In the genomic region with DNA sequence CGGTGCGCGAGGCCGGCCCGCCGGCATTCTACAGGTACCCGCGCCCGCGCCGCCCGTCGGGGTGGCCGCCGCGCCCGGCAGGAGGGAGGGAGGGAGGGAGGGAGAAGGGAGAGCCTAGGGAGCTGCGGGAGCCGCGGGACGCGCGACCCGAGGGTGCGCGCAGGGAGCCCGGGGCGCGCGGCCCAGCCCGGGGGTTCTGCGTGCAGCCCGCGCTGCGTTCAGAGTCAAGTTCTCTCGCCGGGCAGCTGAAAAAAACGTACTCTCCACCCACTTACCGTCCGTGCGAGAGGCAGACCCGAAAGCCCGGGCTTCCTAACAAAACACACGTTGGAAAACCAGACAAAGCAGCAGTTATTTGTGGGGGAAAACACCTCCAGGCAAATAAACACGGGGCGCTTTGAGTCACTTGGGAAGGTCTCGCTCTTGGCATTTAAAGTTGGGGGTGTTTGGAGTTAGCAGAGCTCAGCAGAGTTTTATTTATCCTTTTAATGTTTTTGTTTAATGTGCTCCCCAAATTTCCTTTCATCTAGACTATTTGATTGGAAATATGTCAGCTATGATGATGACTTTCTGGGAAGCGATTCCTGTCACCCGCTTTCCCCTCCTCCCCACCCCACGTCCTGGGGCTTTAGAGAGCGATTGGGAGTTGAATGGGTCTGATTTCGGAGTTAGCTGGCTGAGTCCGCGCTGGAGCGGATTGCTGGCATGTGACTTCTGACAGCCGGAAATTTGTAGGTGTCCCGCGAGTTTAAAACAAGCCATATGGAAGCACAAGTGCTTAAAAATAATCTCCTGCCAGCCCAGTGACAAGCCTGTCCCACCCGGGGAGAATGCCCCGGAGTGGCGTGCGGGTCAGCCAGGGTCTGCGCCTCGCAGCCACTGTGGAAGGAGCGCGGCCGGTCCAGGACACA, we compare ENCODE assay signal across 1 cellular context.
TF ChIP-seq lines count a peak whose summit lies in the region.

No MANE protein-coding gene starts in this region.

TF ChIP-seq in Ishikawa, 13 proteins besides CTCF, POLR2A, EP300 and RAD21 (continued from another document):
- TF ChIP-seq, protein P1, sequence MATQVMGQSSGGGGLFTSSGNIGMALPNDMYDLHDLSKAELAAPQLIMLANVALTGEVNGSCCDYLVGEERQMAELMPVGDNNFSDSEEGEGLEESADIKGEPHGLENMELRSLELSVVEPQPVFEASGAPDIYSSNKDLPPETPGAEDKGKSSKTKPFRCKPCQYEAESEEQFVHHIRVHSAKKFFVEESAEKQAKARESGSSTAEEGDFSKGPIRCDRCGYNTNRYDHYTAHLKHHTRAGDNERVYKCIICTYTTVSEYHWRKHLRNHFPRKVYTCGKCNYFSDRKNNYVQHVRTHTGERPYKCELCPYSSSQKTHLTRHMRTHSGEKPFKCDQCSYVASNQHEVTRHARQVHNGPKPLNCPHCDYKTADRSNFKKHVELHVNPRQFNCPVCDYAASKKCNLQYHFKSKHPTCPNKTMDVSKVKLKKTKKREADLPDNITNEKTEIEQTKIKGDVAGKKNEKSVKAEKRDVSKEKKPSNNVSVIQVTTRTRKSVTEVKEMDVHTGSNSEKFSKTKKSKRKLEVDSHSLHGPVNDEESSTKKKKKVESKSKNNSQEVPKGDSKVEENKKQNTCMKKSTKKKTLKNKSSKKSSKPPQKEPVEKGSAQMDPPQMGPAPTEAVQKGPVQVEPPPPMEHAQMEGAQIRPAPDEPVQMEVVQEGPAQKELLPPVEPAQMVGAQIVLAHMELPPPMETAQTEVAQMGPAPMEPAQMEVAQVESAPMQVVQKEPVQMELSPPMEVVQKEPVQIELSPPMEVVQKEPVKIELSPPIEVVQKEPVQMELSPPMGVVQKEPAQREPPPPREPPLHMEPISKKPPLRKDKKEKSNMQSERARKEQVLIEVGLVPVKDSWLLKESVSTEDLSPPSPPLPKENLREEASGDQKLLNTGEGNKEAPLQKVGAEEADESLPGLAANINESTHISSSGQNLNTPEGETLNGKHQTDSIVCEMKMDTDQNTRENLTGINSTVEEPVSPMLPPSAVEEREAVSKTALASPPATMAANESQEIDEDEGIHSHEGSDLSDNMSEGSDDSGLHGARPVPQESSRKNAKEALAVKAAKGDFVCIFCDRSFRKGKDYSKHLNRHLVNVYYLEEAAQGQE (IDR thresholded peaks at IDR 0.05; ENCODE audit: low read depth), result no peak
